Comparison of ENCODE assay signal across 15 cellular contexts in the genomic region with DNA sequence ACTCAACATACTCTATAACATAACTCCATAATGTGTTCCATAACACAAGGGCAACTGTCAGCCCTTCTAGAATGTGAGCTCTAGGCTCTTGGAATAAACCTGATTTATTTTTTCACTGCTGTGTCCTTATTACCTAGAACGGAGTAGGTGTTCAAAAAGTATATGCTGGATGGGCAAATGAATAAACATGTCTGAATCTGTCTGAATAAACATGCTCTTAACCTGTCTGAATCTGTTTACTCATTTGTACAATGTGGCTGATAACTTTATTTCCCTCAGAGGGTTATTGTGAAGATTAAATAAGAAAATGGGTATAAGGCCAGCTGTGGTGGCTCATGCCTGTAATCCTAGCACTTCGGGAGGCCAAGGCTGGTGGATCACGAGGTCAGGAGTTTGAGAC. TPM values are rescaled to one million over a fixed set of nuclear protein-coding genes. Genes with fewer than 3 reads are reported as not detected.
DNase-seq lines count a peak whose midpoint lies in the region; ATAC-seq and TF ChIP-seq lines count a peak whose summit lies in the region.
"Had no signal": no experiment of that assay in that cellular context is flagged by ENCODE, and none has a peak within 500 bp of the region (broad histone marks: within the 10 kb centered on the region; RNA-seq: fewer than 3 reads in every experiment).

No MANE protein-coding gene starts in this region.

- H3K36me3 Mint-ChIP-seq in activated CD8-positive, alpha-beta memory T cell treated with anti-CD3 and anti-CD28 coated beads, Interleukin-2, amount 10 ng/mL, durations not matched to agents 7 days and 5 days = peaks cover 18% of the 10 kb centered on the region
- H3K36me3 Mint-ChIP-seq in activated T-helper 2 cell treated with anti-CD3 and anti-CD28 coated beads, Interferon-gamma antibody, Interleukin-2, Interleukin-4, amounts not matched to agents 10 μg/mL and 5 μg/mL and 100 μg/mL, durations not matched to agents 14 hours and 24 hours and 36 hours (ENCODE audit: low read depth) = peaks cover 28% of the 10 kb centered on the region
- peaks cover 9% of the 10 kb centered on the region for H3K36me3 Mint-ChIP-seq in stimulated activated effector memory CD8-positive, alpha-beta T cell treated with anti-CD3 and anti-CD28 coated beads, Interleukin-12 subunit alpha, Interleukin-12 subunit beta, amount 100 ng/mL, for 72 hours

- DNase-seq in activated CD8-positive, alpha-beta memory T cell treated with anti-CD3 and anti-CD28 coated beads, Interleukin-2, amount 10 ng/mL, durations not matched to agents 7 days and 5 days = no peak
- DNase-seq in activated CD8-positive, alpha-beta memory T cell treated with anti-CD3 and anti-CD28 coated beads, Interleukin-2, amount 50 U/mL, for 48 hours = no peak
- DNase-seq in activated T-helper 2 cell treated with anti-CD3 and anti-CD28 coated beads, Interferon-gamma antibody, Interleukin-2, Interleukin-4, amounts not matched to agents 10 μg/mL and 5 μg/mL and 100 μg/mL, durations not matched to agents 14 hours and 24 hours and 36 hours (ENCODE audit: low spot score) = peak; percentile 4
- DNase-seq in epithelial cell of prostate (ENCODE audit: low read depth, low spot score) = no peak
- no peak for DNase-seq in stimulated activated effector memory CD8-positive, alpha-beta T cell treated with anti-CD3 and anti-CD28 coated beads, Interleukin-12 subunit alpha, Interleukin-12 subunit beta, amount 100 ng/mL, for 72 hours (ENCODE audit: low spot score in 2 of 2)
- DNase-seq in GM23248 = no peak
- no peak for DNase-seq in OCI-LY7 (ENCODE audit: low spot score)
- DNase-seq: C1 segment of cervical spinal cord; Calu3; CD4-positive, alpha-beta T cell; DMS 273 treated with DMSO at 0.1 percent for 48 hours; GOT3; H9 had no signal

- H3K79me2 ChIP-seq in GM23248 (ENCODE audit: insufficient read depth) (peaks cover 14% of the 10 kb centered on the region; the same call in 1 of the 2 replicates), OCI-LY7 (ENCODE audit: insufficient read depth, low read depth, low read length) (peaks cover 4% of the 10 kb centered on the region; the same call in 1 of the 2 replicates)

- H3K27me3 ChIP-seq in GM23248 (replicated peaks; ENCODE audit: insufficient read depth) = no peaks in the 10 kb centered on the region

- H3F3A ChIP-seq in GM23248 (ENCODE audit: insufficient read depth) = peaks cover 10% of the 10 kb centered on the region

- H3K27ac Mint-ChIP-seq in activated CD8-positive, alpha-beta memory T cell treated with anti-CD3 and anti-CD28 coated beads, Interleukin-2, amount 10 ng/mL, durations not matched to agents 7 days and 5 days = peak overlapping the region; percentile 13
- H3K27ac Mint-ChIP-seq in activated T-helper 2 cell treated with anti-CD3 and anti-CD28 coated beads, Interferon-gamma antibody, Interleukin-2, Interleukin-4, amounts not matched to agents 10 μg/mL and 5 μg/mL and 100 μg/mL, durations not matched to agents 14 hours and 24 hours and 36 hours = no peak overlapping the region
- peak overlapping the region; percentile 26 for H3K27ac Mint-ChIP-seq in stimulated activated effector memory CD8-positive, alpha-beta T cell treated with anti-CD3 and anti-CD28 coated beads, Interleukin-12 subunit alpha, Interleukin-12 subunit beta, amount 100 ng/mL, for 72 hours
- H3K27ac Mint-ChIP-seq: B cell; CD4-positive, alpha-beta T cell; H9 had no signal

- WGBS in GM23248 (ENCODE audit: low coverage in 1 of 2, low lambda C conversion rate in 2 of 2, missing lambda C conversion rate in 2 of 2), 2 experiments = 84 to 97% methylated on average over 3 of the region's 3 CpGs

- no peak for ATAC-seq in activated CD8-positive, alpha-beta memory T cell treated with anti-CD3 and anti-CD28 coated beads, Interleukin-2, amount 10 ng/mL, durations not matched to agents 7 days and 5 days
- no peak for ATAC-seq in stimulated activated effector memory CD8-positive, alpha-beta T cell treated with anti-CD3 and anti-CD28 coated beads, Interleukin-12 subunit alpha, Interleukin-12 subunit beta, amount 100 ng/mL, for 72 hours
- ATAC-seq in GM19328 (IDR thresholded peaks at IDR 0.05; ENCODE audit: unreplicated experiment) = no peak

- no TSS peak for BruUV-seq in OCI-LY7 (replicated peaks; lab: Mats Ljungman, UMichigan)

- no peaks in the 10 kb centered on the region for H4K20me1 ChIP-seq in GM23248 (ENCODE audit: insufficient read depth)
- no peaks in the 10 kb centered on the region for H4K20me1 ChIP-seq in OCI-LY7 (ENCODE audit: insufficient read depth, low read length)

- no peaks in the 10 kb centered on the region for H3K9me3 ChIP-seq in GM23248 (ENCODE audit: low read depth)
- H3K9me3 ChIP-seq in OCI-LY7 (ENCODE audit: low read length) = no peaks in the 10 kb centered on the region

- H3K27ac ChIP-seq in epithelial cell of prostate (peak overlapping the region; percentile 9), GM23248 (no peak overlapping the region), OCI-LY7 (ENCODE audit: low read depth, low read length, poor library complexity, severe bottlenecking) (no peak overlapping the region)

- no peak overlapping the region for H3K9ac ChIP-seq in GM23248

- no peak overlapping the region for H3K4me3 Mint-ChIP-seq in activated CD8-positive, alpha-beta memory T cell treated with anti-CD3 and anti-CD28 coated beads, Interleukin-2, amount 10 ng/mL, durations not matched to agents 7 days and 5 days
- H3K4me3 Mint-ChIP-seq in activated T-helper 2 cell treated with anti-CD3 and anti-CD28 coated beads, Interferon-gamma antibody, Interleukin-2, Interleukin-4, amounts not matched to agents 10 μg/mL and 5 μg/mL and 100 μg/mL, durations not matched to agents 14 hours and 24 hours and 36 hours (ENCODE audit: low read depth) = no peak overlapping the region
- no peak overlapping the region for H3K4me3 Mint-ChIP-seq in stimulated activated effector memory CD8-positive, alpha-beta T cell treated with anti-CD3 and anti-CD28 coated beads, Interleukin-12 subunit alpha, Interleukin-12 subunit beta, amount 100 ng/mL, for 72 hours
- H3K4me3 Mint-ChIP-seq: B cell; CD4-positive, alpha-beta T cell; H9 had no signal

- H2AFZ ChIP-seq in GM23248 = no peak overlapping the region
- no peak overlapping the region for H2AFZ ChIP-seq in OCI-LY7 (ENCODE audit: low read length)

- peaks cover 17% of the 10 kb centered on the region for H3K4me1 Mint-ChIP-seq in activated CD8-positive, alpha-beta memory T cell treated with anti-CD3 and anti-CD28 coated beads, Interleukin-2, amount 10 ng/mL, durations not matched to agents 7 days and 5 days
- peaks cover 19% of the 10 kb centered on the region for H3K4me1 Mint-ChIP-seq in activated T-helper 2 cell treated with anti-CD3 and anti-CD28 coated beads, Interferon-gamma antibody, Interleukin-2, Interleukin-4, amounts not matched to agents 10 μg/mL and 5 μg/mL and 100 μg/mL, durations not matched to agents 14 hours and 24 hours and 36 hours (ENCODE audit: low read depth)
- peaks cover 16% of the 10 kb centered on the region for H3K4me1 Mint-ChIP-seq in stimulated activated effector memory CD8-positive, alpha-beta T cell treated with anti-CD3 and anti-CD28 coated beads, Interleukin-12 subunit alpha, Interleukin-12 subunit beta, amount 100 ng/mL, for 72 hours

- intact Hi-C loops in activated T-helper 2 cell treated with anti-CD3 and anti-CD28 coated beads, Interferon-gamma antibody, Interleukin-2, Interleukin-4, amounts not matched to agents 10 μg/mL and 5 μg/mL and 100 μg/mL, durations not matched to agents 14 hours and 24 hours and 36 hours (cut with micrococcal nuclease) = no loop called here
- intact Hi-C loops in OCI-LY7 (cut with micrococcal nuclease; ENCODE audit: unreplicated experiment) = no loop called here

- H3K36me3 ChIP-seq in GM23248 (ENCODE audit: low read depth) = no peaks in the 10 kb centered on the region
- H3K36me3 ChIP-seq in OCI-LY7 (ENCODE audit: insufficient read depth, low read length) = no peaks in the 10 kb centered on the region

- H3K4me1 ChIP-seq in GM23248 (ENCODE audit: insufficient read depth) (peaks cover 6% of the 10 kb centered on the region), OCI-LY7 (ENCODE audit: insufficient read depth, low read length, poor library complexity, severe bottlenecking) (peaks cover 16% of the 10 kb centered on the region)

- no peaks in the 10 kb centered on the region for H3K9me3 Mint-ChIP-seq in activated CD8-positive, alpha-beta memory T cell treated with anti-CD3 and anti-CD28 coated beads, Interleukin-2, amount 10 ng/mL, durations not matched to agents 7 days and 5 days (ENCODE audit: low read depth)
- no peaks in the 10 kb centered on the region for H3K9me3 Mint-ChIP-seq in activated T-helper 2 cell treated with anti-CD3 and anti-CD28 coated beads, Interferon-gamma antibody, Interleukin-2, Interleukin-4, amounts not matched to agents 10 μg/mL and 5 μg/mL and 100 μg/mL, durations not matched to agents 14 hours and 24 hours and 36 hours
- no peaks in the 10 kb centered on the region for H3K9me3 Mint-ChIP-seq in stimulated activated effector memory CD8-positive, alpha-beta T cell treated with anti-CD3 and anti-CD28 coated beads, Interleukin-12 subunit alpha, Interleukin-12 subunit beta, amount 100 ng/mL, for 72 hours
- H3K9me3 Mint-ChIP-seq: H9 had no signal

- H3K4me2 ChIP-seq in GM23248 (ENCODE audit: unreplicated experiment) (no peak overlapping the region), OCI-LY7 (ENCODE audit: low read length) (no peak overlapping the region)

- no peak for TF ChIP-seq CTCF in OCI-LY7 (conservative IDR thresholded peaks at IDR 0.05; ENCODE audit: low read length)

- no peaks in the 10 kb centered on the region for H3K27me3 Mint-ChIP-seq in activated CD8-positive, alpha-beta memory T cell treated with anti-CD3 and anti-CD28 coated beads, Interleukin-2, amount 10 ng/mL, durations not matched to agents 7 days and 5 days
- no peaks in the 10 kb centered on the region for H3K27me3 Mint-ChIP-seq in activated T-helper 2 cell treated with anti-CD3 and anti-CD28 coated beads, Interferon-gamma antibody, Interleukin-2, Interleukin-4, amounts not matched to agents 10 μg/mL and 5 μg/mL and 100 μg/mL, durations not matched to agents 14 hours and 24 hours and 36 hours (ENCODE audit: low read depth)
- H3K27me3 Mint-ChIP-seq: CD4-positive, alpha-beta T cell had no signal

- H3K9me2 ChIP-seq in GM23248 (ENCODE audit: insufficient read depth) = no peaks in the 10 kb centered on the region
- no peaks in the 10 kb centered on the region for H3K9me2 ChIP-seq in OCI-LY7 (ENCODE audit: insufficient read depth, low read length)

- H3K4me3 ChIP-seq in GM23248 (no peak overlapping the region), OCI-LY7 (ENCODE audit: low read depth, low read length, poor library complexity, severe bottlenecking) (no peak overlapping the region)

- POLR2A ChIA-PET in OCI-LY7 (lab: Charles Lee) = interaction anchor here (0.7 kb wide), 1 partner anchor 367 kb away, joined by 3 read pairs; no protein-coding TSS in a partner anchor

- CTCF ChIA-PET in activated CD8-positive, alpha-beta memory T cell treated with anti-CD3 and anti-CD28 coated beads, Interleukin-2, amount 10 ng/mL, durations not matched to agents 7 days and 5 days (lab: Charles Lee) = no interaction called here
- CTCF ChIA-PET in OCI-LY7 (lab: Charles Lee; ENCODE audit: unreplicated experiment) = no interaction called here

- in situ Hi-C loops in GM23248 (cut with MboI) = no loop called here

RNA-seq across cellular contexts. Expression of a gene that starts 42.3 kb away (rescaled TPM):
- total RNA-seq in activated CD8-positive, alpha-beta memory T cell treated with anti-CD3 and anti-CD28 coated beads, Interleukin-2, amount 10 ng/mL, durations not matched to agents 7 days and 5 days = 10 to 100 TPM in 1 of 2 experiments, 1 to 10 TPM in 1; 7.8 to 19.4 TPM
- total RNA-seq in activated T-helper 2 cell treated with anti-CD3 and anti-CD28 coated beads, Interferon-gamma antibody, Interleukin-2, Interleukin-4, amounts not matched to agents 10 μg/mL and 5 μg/mL and 100 μg/mL, durations not matched to agents 14 hours and 24 hours and 36 hours = 2.4 and 2.9 TPM in 2 replicates
- total RNA-seq in GM23248 (2014; rRNA removed; shearing (Covaris generic)) = 1.5 and 4.4 TPM in 2 replicates
- 2.8 and 4.4 TPM in 2 replicates for polyA plus RNA-seq in GM23248 (2016; fragmentation: Nextera tagmentation; extraction: Ambion mirVana)
- total RNA-seq in OCI-LY7 (2014; rRNA removed; shearing (Covaris generic)) = 0.63 and 1.3 TPM in 2 replicates
- total RNA-seq in OCI-LY7 (2022) = 0.27 and 0.94 TPM in 2 replicates

RNA-seq across cellular contexts. Expression of a gene that starts 58.6 kb away (rescaled TPM):
- 10 to 100 TPM in 1 of 2 experiments, 1 to 10 TPM in 1; 9.9 to 13.0 TPM for total RNA-seq in activated CD8-positive, alpha-beta memory T cell treated with anti-CD3 and anti-CD28 coated beads, Interleukin-2, amount 10 ng/mL, durations not matched to agents 7 days and 5 days
- 5.0 and 5.6 TPM in 2 replicates for total RNA-seq in activated T-helper 2 cell treated with anti-CD3 and anti-CD28 coated beads, Interferon-gamma antibody, Interleukin-2, Interleukin-4, amounts not matched to agents 10 μg/mL and 5 μg/mL and 100 μg/mL, durations not matched to agents 14 hours and 24 hours and 36 hours
- 2.0 and 2.6 TPM in 2 replicates for total RNA-seq in GM23248 (2014; rRNA removed; shearing (Covaris generic))
- polyA plus RNA-seq in GM23248 (2016; fragmentation: Nextera tagmentation; extraction: Ambion mirVana) = 1.5 and 2.0 TPM in 2 replicates
- total RNA-seq in OCI-LY7 (2014; rRNA removed; shearing (Covaris generic)) = 2.0 and 2.4 TPM in 2 replicates
- 8.4 and 8.8 TPM in 2 replicates for total RNA-seq in OCI-LY7 (2022)
